ENCODE assay signal across 1 cellular context in genomic region chr7:116443646-116444045, GRCh38.
TF ChIP-seq lines count a peak whose summit lies in the region.

No MANE protein-coding gene starts in this region.

TF ChIP-seq in GM23338, 12 proteins besides CTCF, POLR2A, EP300 and RAD21 (continued from another document):
- TF ChIP-seq REST (IDR thresholded peaks at IDR 0.05; ENCODE audit: unreplicated experiment) (no peak), EZH2 (IDR thresholded peaks at IDR 0.05; ENCODE audit: low read depth, unreplicated experiment) (no peak), CREB1 (CRISPR knock-in tag; IDR thresholded peaks at IDR 0.05; ENCODE audit: low read depth) (no peak), STAT1 (IDR thresholded peaks at IDR 0.05; ENCODE audit: unreplicated experiment) (no peak), ZNF114 (CRISPR knock-in tag; IDR thresholded peaks at IDR 0.05) (no peak), POLR2AphosphoS5 (IDR thresholded peaks at IDR 0.05; ENCODE audit: low read depth) (no peak), ETS1 (IDR thresholded peaks at IDR 0.05) (no peak), ZNF462 (CRISPR knock-in tag; IDR thresholded peaks at IDR 0.05) (no peak), ZNF331 (CRISPR knock-in tag; IDR thresholded peaks at IDR 0.05; ENCODE audit: low read depth) (no peak)
